ENCODE assay signal across 29 cellular contexts in genomic region chr10:3964516-3964915, GRCh38.
"Had no signal": no experiment of that assay in that cellular context is flagged by ENCODE, and none has a peak within 500 bp of the region (broad histone marks: within the 10 kb centered on the region; RNA-seq: fewer than 3 reads in every experiment).

No MANE protein-coding gene starts in this region.

- DNase-seq: activated CD4-positive, alpha-beta memory T cell treated with anti-CD3 and anti-CD28 coated beads for 36 hours; activated CD4-positive, alpha-beta T cell treated with anti-CD3 and anti-CD28 coated beads, Interleukin-2, amount 10 ng/mL, durations not matched to agents 7 days and 5 days; activated CD4-positive, CD25-positive, alpha-beta regulatory T cell; activated CD8-positive, alpha-beta memory T cell treated with anti-CD3 and anti-CD28 coated beads, Interleukin-2, amount 50 U/mL, for 4 hours; activated gamma-delta T cell treated with Interleukin-2 at 50 U/mL for 16 hours; activated naive CD4-positive, alpha-beta T cell treated with anti-CD3 and anti-CD28 coated beads, Interleukin-2, amount 50 U/mL, for 16 hours; activated naive CD8-positive, alpha-beta T cell treated with anti-CD3 and anti-CD28 coated beads, Interleukin-2, amount 50 U/mL, for 24 hours; activated T-cell treated with anti-CD3 and anti-CD28 coated beads, Interleukin-2, amount 50 U/mL, for 72 hours; amniotic stem cell; MG63; MV-4-11; NCI-H1092 treated with DMSO at 0.1 percent for 48 hours; NCI-H1436; NCI-H1694 treated with DMSO at 0.1 percent for 48 hours; NCI-H2029 treated with DMSO at 0.1 percent for 48 hours; NCI-H345; NCI-H510A treated with DMSO at 0.1 percent for 48 hours; NCI-H69; NK-92 treated with Interleukin-12 subunit alpha and Interleukin-12 subunit beta, amount 100 ng/mL, for 24 hours; OCI-M1; Peyer's patch; Right ventricle myocardium superior; SJCRH30; SK-N-SH; T-helper 1 cell had no signal

- H3K4me2 ChIP-seq: KMS-11, SK-N-SH had no signal

- H3K4me3 Mint-ChIP-seq: activated CD4-positive, alpha-beta memory T cell treated with anti-CD3 and anti-CD28 coated beads for 36 hours; activated CD4-positive, alpha-beta T cell treated with anti-CD3 and anti-CD28 coated beads, Interleukin-2, amount 10 ng/mL, durations not matched to agents 7 days and 5 days; activated naive CD8-positive, alpha-beta T cell treated with anti-CD3 and anti-CD28 coated beads, Interleukin-2, amount 50 U/mL, for 24 hours; activated T-cell treated with anti-CD3 and anti-CD28 coated beads, Interleukin-2, amount 50 U/mL, for 72 hours; brain had no signal

- H3K36me3 ChIP-seq: MG63, Peyer's patch, SJCRH30 had no signal

- H3K4me1 ChIP-seq: SJCRH30 had no signal

- H3K27ac Mint-ChIP-seq: activated CD4-positive, alpha-beta memory T cell treated with anti-CD3 and anti-CD28 coated beads for 36 hours; activated CD4-positive, alpha-beta T cell treated with anti-CD3 and anti-CD28 coated beads, Interleukin-2, amount 10 ng/mL, durations not matched to agents 7 days and 5 days; activated naive CD8-positive, alpha-beta T cell treated with anti-CD3 and anti-CD28 coated beads, Interleukin-2, amount 50 U/mL, for 24 hours; activated T-helper 2 cell treated with anti-CD3 and anti-CD28 coated beads, Interferon-gamma antibody, Interleukin-2, Interleukin-4, amounts not matched to agents 10 μg/mL and 5 μg/mL and 100 μg/mL, durations not matched to agents 14 hours and 24 hours and 36 hours; brain had no signal

- ATAC-seq: activated naive CD8-positive, alpha-beta T cell treated with anti-CD3 and anti-CD28 coated beads, Interleukin-2, amount 50 U/mL, for 24 hours; activated T-cell treated with anti-CD3 and anti-CD28 coated beads, Interleukin-2, amount 50 U/mL, for 72 hours had no signal

- H3K27ac ChIP-seq: KMS-11, RWPE1, SJCRH30 had no signal

- H3K9me3 Mint-ChIP-seq: activated CD4-positive, alpha-beta memory T cell treated with anti-CD3 and anti-CD28 coated beads for 36 hours; activated naive CD8-positive, alpha-beta T cell treated with anti-CD3 and anti-CD28 coated beads, Interleukin-2, amount 50 U/mL, for 24 hours had no signal

- H3K9ac ChIP-seq: KMS-11, SK-N-SH had no signal

- H3K9me3 ChIP-seq: MG63, Peyer's patch, SJCRH30, SK-N-SH had no signal

- H3K36me3 Mint-ChIP-seq: activated CD4-positive, alpha-beta memory T cell treated with anti-CD3 and anti-CD28 coated beads for 36 hours; brain had no signal

- H3K9me2 ChIP-seq: SK-N-SH had no signal

- H3K27me3 ChIP-seq: MG63, Peyer's patch, SJCRH30 had no signal

- H3K4me3 ChIP-seq: MG63, Peyer's patch, SJCRH30 had no signal

- H3K27me3 Mint-ChIP-seq: activated CD4-positive, alpha-beta memory T cell treated with anti-CD3 and anti-CD28 coated beads for 36 hours; activated CD4-positive, alpha-beta T cell treated with anti-CD3 and anti-CD28 coated beads, Interleukin-2, amount 10 ng/mL, durations not matched to agents 7 days and 5 days; activated naive CD8-positive, alpha-beta T cell treated with anti-CD3 and anti-CD28 coated beads, Interleukin-2, amount 50 U/mL, for 24 hours had no signal
